ENCODE assay signal across 13 cellular contexts in genomic region chr15:98012354-98012753, GRCh38. TPM values are rescaled to one million over a fixed set of nuclear protein-coding genes. Genes with fewer than 3 reads are reported as not detected.
A peak's percentile ranks its signal among the peaks of the same experiment; 100 is the strongest.
DNase-seq lines count a peak whose midpoint lies in the region; ATAC-seq, FAIRE-seq and TF ChIP-seq lines count a peak whose summit lies in the region.
"Had no signal": no experiment of that assay in that cellular context is flagged by ENCODE, and none has a peak within 500 bp of the region (broad histone marks: within the 10 kb centered on the region; RNA-seq: fewer than 3 reads in every experiment).

No MANE protein-coding gene starts in this region.

- H4K20me1 ChIP-seq in HepG2 (ENCODE audit: insufficient read depth, low read length) (no peaks in the 10 kb centered on the region), keratinocyte (ENCODE audit: control insufficient read depth, extremely low read depth, insufficient read depth, low read length) (no peaks in the 10 kb centered on the region)

- H3K9ac ChIP-seq in HepG2 (ENCODE audit: insufficient read depth, low read depth, low read length) (no peak overlapping the region), keratinocyte (ENCODE audit: control insufficient read depth, extremely low read depth, insufficient read depth, low read length) (no peak overlapping the region)

- 33% methylated on average over 5 of the region's 5 CpGs for WGBS in right lobe of liver (ENCODE audit: insufficient coverage, low coverage, low lambda C conversion rate, missing lambda C conversion rate)
- 61% methylated on average over 5 of the region's 5 CpGs for WGBS in HepG2 (ENCODE audit: low lambda C conversion rate)
- WGBS in transverse colon (ENCODE audit: low coverage in 1 of 2), 2 donors, result 21 to 23% methylated on average over 5 of the region's 5 CpGs

- no peak for DNase-seq in right lobe of liver
- no peak for DNase-seq in HepG2 (ENCODE audit: low spot score)
- DNase-seq in keratinocyte (ENCODE audit: low read depth, low spot score), result no peak
- no peak for DNase-seq in transverse colon
- DNase-seq in EL, result no peak
- no peak for DNase-seq in HuH-7.5 (ENCODE audit: low spot score)
- DNase-seq: Caco-2; CD8-positive, alpha-beta T cell had no signal

- intact Hi-C loops in right lobe of liver (cut with DNase I) (no loop called here), HepG2 (cut with micrococcal nuclease; ENCODE audit: unreplicated experiment) (no loop called here), transverse colon (cut with DNase I; ENCODE audit: low total_unique reads) (no loop called here)

- no peak for TF ChIP-seq POLR2A in right lobe of liver (IDR thresholded peaks at IDR 0.05)
- TF ChIP-seq POLR2A in HepG2 (IDR thresholded peaks at IDR 0.05; ENCODE audit: insufficient read depth in 1 of 2, low read depth in 2 of 2, low read length in 2 of 2), result no peak
- TF ChIP-seq POLR2A in transverse colon (IDR thresholded peaks at IDR 0.05), result no peak

- H3K4me3 ChIP-seq in right lobe of liver, result no peak overlapping the region
- H3K4me3 ChIP-seq in HepG2 (replicated peaks in 1 of 3; ENCODE audit: insufficient read depth in 1 of 3, low read depth in 2 of 3, low read length in 3 of 3), result no peak overlapping the region
- no peak overlapping the region for H3K4me3 ChIP-seq in keratinocyte (ENCODE audit: control insufficient read depth in 2 of 3, extremely low read depth in 1 of 3, insufficient read depth in 2 of 3, low read depth in 1 of 3, low read length in 3 of 3)
- H3K4me3 ChIP-seq in muscle layer of duodenum (ENCODE audit: low read depth in 1 of 2, low read length in 2 of 2), result peak overlapping the region; percentile 23 to 48
- peak overlapping the region in 3 of 4 donors; percentile 9 to 28 (median 12) for H3K4me3 ChIP-seq in transverse colon

- in situ Hi-C loops in HepG2 (cut with HindIII; ENCODE audit: extremely low pct_ligation_motif_present, low pct_unique_long_range_greater_than_20kb), result no loop called here
- in situ Hi-C loops in transverse colon (cut with MboI; ENCODE audit: low pct_ligation_motif_present in 1 of 4, low pct_unique_long_range_greater_than_20kb in 1 of 4, low sequenced_read_pairs in 3 of 4), result no loop called here

- H3K4me1 ChIP-seq in right lobe of liver (no peaks in the 10 kb centered on the region), HepG2 (ENCODE audit: insufficient read depth, low read length) (no peaks in the 10 kb centered on the region), keratinocyte (ENCODE audit: control insufficient read depth, extremely low read depth, insufficient read depth, low read length) (peaks cover 5% of the 10 kb centered on the region), muscle layer of duodenum (ENCODE audit: control insufficient read depth in 1 of 2, insufficient read depth in 2 of 2, low read length in 2 of 2) (no peaks in the 10 kb centered on the region), transverse colon (peaks cover 0 to 29% (median 15%) of the 10 kb centered on the region in 4 donors)
- H3K4me1 ChIP-seq: Caco-2 had no signal

- TF ChIP-seq CTCF in right lobe of liver (IDR thresholded peaks at IDR 0.05) (no peak), HepG2 (CRISPR knock-in tag; IDR thresholded peaks at IDR 0.05) (no peak), keratinocyte (optimal IDR thresholded peaks at IDR 0.05 in 1 of 3, IDR thresholded peaks at IDR 0.05 in 1 of 3, conservative IDR thresholded peaks at IDR 0.05 in 1 of 3; ENCODE audit: extremely low read depth in 1 of 3, insufficient read depth in 2 of 3, low read length in 3 of 3) (no peak), transverse colon (IDR thresholded peaks at IDR 0.05) (no peak)

- CTCF ChIA-PET in HepG2 (lab: Yijun Ruan, JAX; ENCODE audit: low intra/inter-chr PET ratio, low total read pairs), result no interaction called here

- TF ChIP-seq RAD21 in HepG2 (CRISPR knock-in tag; IDR thresholded peaks at IDR 0.05), result no peak

- no peak overlapping the region for H3K27ac ChIP-seq in right lobe of liver
- H3K27ac ChIP-seq in HepG2 (ENCODE audit: extremely low read length, insufficient read depth, low read length), result no peak overlapping the region
- no peak overlapping the region for H3K27ac ChIP-seq in keratinocyte (ENCODE audit: control insufficient read depth, insufficient read depth, low read length)
- no peak overlapping the region for H3K27ac ChIP-seq in muscle layer of duodenum (ENCODE audit: low read length)
- H3K27ac ChIP-seq in transverse colon, result peak overlapping the region; percentile 15 to 79 (median 64)
- H3K27ac ChIP-seq: 22Rv1 had no signal

- H2AFZ ChIP-seq in HepG2 (ENCODE audit: low read length) (no peak overlapping the region), keratinocyte (ENCODE audit: control insufficient read depth, low read length) (no peak overlapping the region)

- TF ChIP-seq EP300 in HepG2 (IDR thresholded peaks at IDR 0.05; ENCODE audit: low read depth in 2 of 2, low read length in 2 of 2) (no peak), HepG2 (CRISPR knock-in tag; IDR thresholded peaks at IDR 0.05; ENCODE audit: borderline replicate concordance) (no peak), transverse colon (IDR thresholded peaks at IDR 0.05; ENCODE audit: low read depth) (no peak)

- no peaks in the 10 kb centered on the region for H3K9me3 ChIP-seq in right lobe of liver
- no peaks in the 10 kb centered on the region for H3K9me3 ChIP-seq in HepG2 (ENCODE audit: low read length)
- H3K9me3 ChIP-seq in keratinocyte (ENCODE audit: control insufficient read depth, low read depth, low read length), result no peaks in the 10 kb centered on the region
- no peaks in the 10 kb centered on the region for H3K9me3 ChIP-seq in muscle layer of duodenum (ENCODE audit: control insufficient read depth in 1 of 2, low read length in 2 of 2)
- H3K9me3 ChIP-seq in transverse colon, result no peaks in the 10 kb centered on the region
- H3K9me3 ChIP-seq: Caco-2 had no signal

- H3K4me2 ChIP-seq in HepG2 (ENCODE audit: low read depth, low read length) (no peak overlapping the region), keratinocyte (ENCODE audit: control insufficient read depth, extremely low read depth, insufficient read depth, low read depth, low read length) (peak overlapping the region; percentile 13)

- H3K27me3 ChIP-seq in right lobe of liver (no peaks in the 10 kb centered on the region), HepG2 (ENCODE audit: control insufficient read depth in 1 of 2, insufficient read depth in 2 of 2, low read length in 2 of 2) (peaks cover 0 to 4% of the 10 kb centered on the region in 2 experiments; a peak in 1 of 5 replicates), keratinocyte (ENCODE audit: control insufficient read depth, extremely low read depth, insufficient read depth, low read length) (no peaks in the 10 kb centered on the region), muscle layer of duodenum (ENCODE audit: low read depth, low read length) (no peaks in the 10 kb centered on the region), transverse colon (no peaks in the 10 kb centered on the region)

- no TSS peak for BruUV-seq in HepG2 (replicated peaks; lab: Mats Ljungman, UMichigan)

- POLR2A ChIA-PET in HepG2 (lab: Yijun Ruan, JAX), result no interaction called here

- H3K79me2 ChIP-seq in HepG2 (ENCODE audit: insufficient read depth, low read length), result no peaks in the 10 kb centered on the region
- H3K79me2 ChIP-seq in keratinocyte (ENCODE audit: control insufficient read depth, insufficient read depth, low read length), result no peaks in the 10 kb centered on the region

- H3K9me1 ChIP-seq in keratinocyte (ENCODE audit: control insufficient read depth, extremely low read depth, insufficient read depth, low read length), result no peaks in the 10 kb centered on the region

- dilution Hi-C loops in keratinocyte (cut with MboI; ENCODE audit: extremely low pct_ligation_motif_present, low sequenced_read_pairs), result no loop called here

- H3K36me3 ChIP-seq in right lobe of liver (no peaks in the 10 kb centered on the region), HepG2 (replicated peaks in 1 of 2; ENCODE audit: control insufficient read depth in 1 of 2, insufficient read depth in 2 of 2, low read length in 2 of 2) (no peaks in the 10 kb centered on the region), keratinocyte (ENCODE audit: control insufficient read depth in 2 of 2, extremely low read depth in 1 of 2, insufficient read depth in 2 of 2, low read length in 2 of 2) (no peaks in the 10 kb centered on the region), muscle layer of duodenum (ENCODE audit: control insufficient read depth in 1 of 2, insufficient read depth in 2 of 2, low read length in 2 of 2) (no peaks in the 10 kb centered on the region), transverse colon (no peaks in the 10 kb centered on the region)

- FAIRE-seq in HepG2 (lab: Jason Lieb, UNC) (no peak), keratinocyte (lab: Jason Lieb, UNC) (no peak)
- FAIRE-seq: H54 had no signal

- ATAC-seq in right lobe of liver (peak in 3 of 4 donors; percentile 18 to 50 (median 34)), HepG2 (no peak), HG03342 (IDR thresholded peaks at IDR 0.05; ENCODE audit: unreplicated experiment) (no peak)
- ATAC-seq: CD8-positive, alpha-beta T cell; HCT116 had no signal

RNA-seq across cellular contexts. Expression of gene ARRDC4, which starts 51.9 kb away (rescaled TPM):
- total RNA-seq in right lobe of liver, result 10 to 100 TPM in 3 of 6 experiments, 1 to 10 TPM in 3; 5.0 to 17.4 (median 12.7) TPM
- 1.5 and 2.5 TPM in 2 replicates for total RNA-seq in HepG2 (2016; rRNA removed; fragmentation: Illumina TruSeq; extraction: Trizol)
- total RNA-seq in HepG2 (2016; cell fraction: cytosol; rRNA removed; fragmentation: Illumina TruSeq; extraction: Trizol; ENCODE audit: low read depth), result 0.18 and 0.30 TPM in 2 replicates
- total RNA-seq in HepG2 (2016; cell fraction: insoluble cytoplasmic fraction; rRNA removed; fragmentation: Illumina TruSeq; extraction: Trizol), result 1.7 and 2.0 TPM in 2 replicates
- total RNA-seq in HepG2 (2016; cell fraction: membrane; rRNA removed; fragmentation: Illumina TruSeq; extraction: Trizol), result 1.1 and 1.2 TPM in 2 replicates
- total RNA-seq in HepG2 (2016; cell fraction: nucleus; rRNA removed; fragmentation: Illumina TruSeq; extraction: Trizol), result 1.5 TPM in 2 replicates
- 2.5 and 3.8 TPM in 2 replicates for polyA plus RNA-seq in HepG2 (2011; rRNA removed)
- 1.4 and 3.1 TPM in 2 replicates for polyA plus RNA-seq in HepG2 (2011; cell fraction: cytosol; rRNA removed)
- 1.7 and 3.4 TPM in 2 replicates for polyA plus RNA-seq in HepG2 (2011; cell fraction: nucleus; rRNA removed)
- polyA plus RNA-seq in HepG2 (2012), result 4.3 and 5.4 TPM in 2 replicates
- polyA plus RNA-seq in HepG2 (2016; cell fraction: cytosol; fragmentation: Illumina TruSeq; extraction: Trizol; ENCODE audit: low read depth), result 0.14 and 0.15 TPM in 2 replicates
- 2.0 and 2.1 TPM in 2 replicates for polyA plus RNA-seq in HepG2 (2016; cell fraction: insoluble cytoplasmic fraction; fragmentation: Illumina TruSeq; extraction: Trizol; ENCODE audit: low read depth)
- 0.53 and 0.56 TPM in 2 replicates for polyA plus RNA-seq in HepG2 (2016; cell fraction: membrane; fragmentation: Illumina TruSeq; extraction: Trizol; ENCODE audit: low read depth)
- polyA plus RNA-seq in HepG2 (2016; cell fraction: nucleus; fragmentation: Illumina TruSeq; extraction: Trizol; ENCODE audit: insufficient read depth, low read depth), result 1.4 and 1.8 TPM in 2 replicates
- polyA minus RNA-seq in HepG2 (2011; rRNA and poly(A)+ RNA removed; ENCODE audit: low replicate concordance), result 2.0 TPM in 1 of 2 replicates, not detected in the other
- polyA minus RNA-seq in HepG2 (2011; cell fraction: cytosol; rRNA and poly(A)+ RNA removed), result 1.6 and 2.5 TPM in 2 replicates
- polyA minus RNA-seq in HepG2 (2011; cell fraction: nucleus; rRNA and poly(A)+ RNA removed), result 1.8 and 4.0 TPM in 2 replicates
- 21.0 to 34.6 TPM (median 23.1 TPM) in 3 replicates for polyA plus RNA-seq in keratinocyte
- polyA plus RNA-seq in keratinocyte (2011; ENCODE audit: low read depth), result 19.7 TPM
- 23.0 and 46.4 TPM in 2 replicates for polyA plus RNA-seq in keratinocyte (2011; cell fraction: cytosol; rRNA removed)
- polyA plus RNA-seq in keratinocyte (2011; cell fraction: nucleus; rRNA removed), result 24.7 and 40.9 TPM in 2 replicates
- 16.4 and 28.7 TPM in 2 replicates for polyA plus RNA-seq in keratinocyte (2012; ENCODE audit: low replicate concordance)
- 7.6 to 23.1 TPM (median 17.1 TPM) in 3 replicates for polyA minus RNA-seq in keratinocyte
- polyA minus RNA-seq in keratinocyte (2011; cell fraction: cytosol; rRNA and poly(A)+ RNA removed), result 22.8 TPM
- 18.9 and 22.9 TPM in 2 replicates for polyA minus RNA-seq in keratinocyte (2011; cell fraction: nucleus; rRNA and poly(A)+ RNA removed)
- 100 to 1,000 TPM in 1 of 4 donors, 10 to 100 TPM in 3; 35.9 to 188 (median 70.7) TPM for total RNA-seq in transverse colon

Comparison
In these comparisons a context has a peak if more than half of its experiments do, and no peak if none do; other contexts are left out.
1. ATAC-seq: peak in right lobe of liver (3 of 4); none in HepG2 (single experiment) and HG03342 (single experiment).
2. H3K27ac ChIP-seq: peak in transverse colon (4 of 4); none in right lobe of liver (0 of 3), HepG2 (single experiment), keratinocyte (single experiment) and muscle layer of duodenum (single experiment).
3. H3K4me3 ChIP-seq: peak in muscle layer of duodenum (2 of 2) and transverse colon (3 of 4); none in right lobe of liver (0 of 3), HepG2 (0 of 3) and keratinocyte (0 of 3).